In the genomic region with DNA sequence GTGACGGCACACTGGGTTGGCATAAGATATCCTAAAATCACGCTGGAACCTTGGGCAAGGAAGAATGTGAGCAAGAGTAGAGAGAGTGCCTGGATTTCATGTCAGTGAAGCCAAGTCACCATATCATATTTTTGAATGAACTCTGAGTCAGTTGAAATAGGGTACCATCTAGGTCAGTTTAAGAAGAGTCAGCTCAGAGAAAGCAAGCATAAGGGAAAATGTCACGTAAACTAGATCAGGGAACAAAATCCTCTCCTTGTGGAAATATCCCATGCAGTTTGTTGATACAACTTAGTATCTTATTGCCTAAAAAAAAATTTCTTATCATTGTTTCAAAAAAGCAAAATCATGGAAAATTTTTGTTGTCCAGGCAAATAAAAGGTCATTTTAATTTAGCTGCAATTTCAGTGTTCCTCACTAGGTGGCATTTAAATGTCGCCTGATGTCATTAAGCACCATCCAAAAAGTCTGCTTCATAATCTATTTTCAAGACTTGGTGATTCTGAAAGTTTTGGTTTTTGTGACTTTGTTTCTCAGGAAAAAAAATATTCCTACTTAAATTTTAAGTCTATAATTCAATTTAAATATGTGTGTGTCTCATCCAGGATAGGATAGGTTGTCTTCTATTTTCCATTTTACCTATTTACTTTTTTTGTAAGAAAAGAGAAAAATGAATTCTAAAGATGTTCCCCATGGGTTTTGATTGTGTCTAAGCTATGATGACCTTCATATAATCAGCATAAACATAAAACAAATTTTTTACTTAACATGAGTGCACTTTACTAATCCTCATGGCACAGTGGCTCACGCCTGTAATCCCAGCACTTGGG, we compare ENCODE assay signal across 8 cellular contexts. TPM values are rescaled to one million over a fixed set of nuclear protein-coding genes. Genes with fewer than 3 reads are reported as not detected.
A peak's percentile ranks its signal among the peaks of the same experiment; 100 is the strongest.
DNase-seq lines count a peak whose midpoint lies in the region; ATAC-seq and TF ChIP-seq lines count a peak whose summit lies in the region.

No MANE protein-coding gene starts in this region.

- no peaks in the 10 kb centered on the region for H3K27me3 ChIP-seq in heart left ventricle
- H3K27me3 ChIP-seq in stomach = no peaks in the 10 kb centered on the region

- peaks cover 8% of the 10 kb centered on the region for H3K9me3 Mint-ChIP-seq in activated T-helper 1 cell treated with anti-CD3 and anti-CD28 coated beads, Interleukin-12 subunit alpha, Interleukin-12 subunit beta, Interleukin-2, Interleukin-4 antibody, amounts not matched to agents 30 ng/mL and 10 ng/mL and 1 ng/mL, durations not matched to agents 14 hours and 24 hours and 36 hours

- H3K4me1 ChIP-seq in heart left ventricle (peaks cover 0 to 4% (median 0%) of the 10 kb centered on the region in 12 donors), stomach (no peaks in the 10 kb centered on the region)

- peaks cover 0 to 12% (median 0%) of the 10 kb centered on the region in 12 donors for H3K9me3 ChIP-seq in heart left ventricle
- no peaks in the 10 kb centered on the region for H3K9me3 ChIP-seq in stomach

- TF ChIP-seq CTCF in AG04449 (IDR thresholded peaks at IDR 0.05; ENCODE audit: insufficient read depth, low read length, missing control alignments) (peak; percentile 29), GM12874 (IDR thresholded peaks at IDR 0.05; ENCODE audit: insufficient read depth, low read depth, low read length) (peak; percentile 39; the same call in 1 of the 2 replicates), heart left ventricle (IDR thresholded peaks at IDR 0.05) (peak; percentile 58 to 84 (median 74)), stomach (IDR thresholded peaks at IDR 0.05) (peak in 5 of 7 experiments; percentile 49 to 67 (median 65))

- POLR2A ChIA-PET in AG04449 (lab: Yijun Ruan, JAX) = no interaction called here

- H3K36me3 ChIP-seq in heart left ventricle (peaks cover 0 to 48% (median 12%) of the 10 kb centered on the region in 9 donors), stomach (peaks cover 0 to 15% (median 5%) of the 10 kb centered on the region in 4 donors)

- WGBS in heart left ventricle, 4 donors = 71 to 78% (median 74%) methylated on average over 5 of the region's 5 CpGs
- WGBS in stomach, 5 donors = 68 to 79% (median 72%) methylated on average over 5 of the region's 5 CpGs

- H3K4me3 ChIP-seq in AG04449 (ENCODE audit: low read depth, low read length) (no peak overlapping the region), heart left ventricle (no peak overlapping the region), stomach (no peak overlapping the region)

- CTCF ChIA-PET in AG04449 (lab: Yijun Ruan, JAX) = interaction anchor here (0.8 to 6.0 kb wide), 14 partner anchors 9 to 188 kb away, joined by 3 to 60 read pairs (median 4); a partner anchor contains a TSS

- H3K27ac ChIP-seq in heart left ventricle = peak overlapping the region in 2 of 12 donors; percentile 9 to 20
- no peak overlapping the region for H3K27ac ChIP-seq in stomach

- H3K4me1 Mint-ChIP-seq in activated T-helper 1 cell treated with anti-CD3 and anti-CD28 coated beads, Interleukin-12 subunit alpha, Interleukin-12 subunit beta, Interleukin-2, Interleukin-4 antibody, amounts not matched to agents 30 ng/mL and 10 ng/mL and 1 ng/mL, durations not matched to agents 14 hours and 24 hours and 36 hours (ENCODE audit: low read depth) = peaks cover 9% of the 10 kb centered on the region

- no peak overlapping the region for H3K4me3 Mint-ChIP-seq in activated T-helper 1 cell treated with anti-CD3 and anti-CD28 coated beads, Interleukin-12 subunit alpha, Interleukin-12 subunit beta, Interleukin-2, Interleukin-4 antibody, amounts not matched to agents 30 ng/mL and 10 ng/mL and 1 ng/mL, durations not matched to agents 14 hours and 24 hours and 36 hours

- H3K27me3 Mint-ChIP-seq in activated T-helper 1 cell treated with anti-CD3 and anti-CD28 coated beads, Interleukin-12 subunit alpha, Interleukin-12 subunit beta, Interleukin-2, Interleukin-4 antibody, amounts not matched to agents 30 ng/mL and 10 ng/mL and 1 ng/mL, durations not matched to agents 14 hours and 24 hours and 36 hours (ENCODE audit: insufficient read depth) = no peaks in the 10 kb centered on the region

- H3K27ac Mint-ChIP-seq in activated T-helper 1 cell treated with anti-CD3 and anti-CD28 coated beads, Interleukin-12 subunit alpha, Interleukin-12 subunit beta, Interleukin-2, Interleukin-4 antibody, amounts not matched to agents 30 ng/mL and 10 ng/mL and 1 ng/mL, durations not matched to agents 14 hours and 24 hours and 36 hours = peak overlapping the region; percentile 53

- TF ChIP-seq POLR2A in heart left ventricle (IDR thresholded peaks at IDR 0.05) = no peak
- no peak for TF ChIP-seq POLR2A in stomach (IDR thresholded peaks at IDR 0.05)

- H3K36me3 Mint-ChIP-seq in activated T-helper 1 cell treated with anti-CD3 and anti-CD28 coated beads, Interleukin-12 subunit alpha, Interleukin-12 subunit beta, Interleukin-2, Interleukin-4 antibody, amounts not matched to agents 30 ng/mL and 10 ng/mL and 1 ng/mL, durations not matched to agents 14 hours and 24 hours and 36 hours (ENCODE audit: low read depth) = peaks cover 57% of the 10 kb centered on the region

- TF ChIP-seq EP300 in stomach (IDR thresholded peaks at IDR 0.05) = no peak

- DNase-seq in AG04449 (ENCODE audit: low read depth, low spot score) (no peak), NCI-H1092 (lab: John Stamatoyannopoulos, UW) (peak; percentile 7), heart left ventricle (no peak), stomach (no peak), ecto neural progenitor cell (ENCODE audit: low spot score) (no peak)
- no peak for DNase-seq in activated T-helper 1 cell treated with anti-CD3 and anti-CD28 coated beads, Interleukin-12 subunit alpha, Interleukin-12 subunit beta, Interleukin-2, Interleukin-4 antibody, amounts not matched to agents 30 ng/mL and 10 ng/mL and 1 ng/mL, durations not matched to agents 14 hours and 24 hours and 36 hours (ENCODE audit: low spot score)

- intact Hi-C loops in activated T-helper 1 cell treated with anti-CD3 and anti-CD28 coated beads, Interleukin-12 subunit alpha, Interleukin-12 subunit beta, Interleukin-2, Interleukin-4 antibody, amounts not matched to agents 30 ng/mL and 10 ng/mL and 1 ng/mL, durations not matched to agents 14 hours and 24 hours and 36 hours (cut with micrococcal nuclease) = loop anchor here (1.0 kb wide), 6 partner anchors 12 to 187 kb away; a partner anchor contains a TSS
- intact Hi-C loops in heart left ventricle (cut with DNase I) = loop anchor here in 9 of 10 donors (1.0 to 5.0 kb wide), 5 partner anchors 140 to 150 kb away; no protein-coding TSS in a partner anchor
- intact Hi-C loops in stomach (cut with DNase I; ENCODE audit: low total_unique reads) = loop anchor here (5.0 kb wide), 1 partner anchor 150 kb away; no protein-coding TSS in a partner anchor

- peak in 2 of 4 donors; percentile 29 to 54 for ATAC-seq in heart left ventricle
- ATAC-seq in HG03139 (IDR thresholded peaks at IDR 0.05; ENCODE audit: unreplicated experiment) = no peak

RNA-seq across cellular contexts. Expression of a gene that starts 19.6 kb away (rescaled TPM):
- total RNA-seq in activated T-helper 1 cell treated with anti-CD3 and anti-CD28 coated beads, Interleukin-12 subunit alpha, Interleukin-12 subunit beta, Interleukin-2, Interleukin-4 antibody, amounts not matched to agents 30 ng/mL and 10 ng/mL and 1 ng/mL, durations not matched to agents 14 hours and 24 hours and 36 hours = 2.2 and 2.4 TPM in 2 replicates
- 10 to 100 TPM in 2 of 9 donors, 1 to 10 TPM in 7; 1.2 to 18.0 (median 4.8) TPM for total RNA-seq in heart left ventricle
- polyA plus RNA-seq in heart left ventricle = 1 to 10 TPM; 1.9 to 2.9 TPM
- total RNA-seq in stomach = 1 to 10 TPM in 2 of 5 donors, under 1 TPM in 1, not detected in 2; 0.45 to 9.2 (median 1.6) TPM
- polyA plus RNA-seq in stomach = 1 to 10 TPM in 2 of 3 donors, under 1 TPM in 1; 0.75 to 1.4 (median 1.4) TPM

RNA-seq across cellular contexts. Expression of a gene that starts 20.1 kb away (rescaled TPM):
- total RNA-seq in activated T-helper 1 cell treated with anti-CD3 and anti-CD28 coated beads, Interleukin-12 subunit alpha, Interleukin-12 subunit beta, Interleukin-2, Interleukin-4 antibody, amounts not matched to agents 30 ng/mL and 10 ng/mL and 1 ng/mL, durations not matched to agents 14 hours and 24 hours and 36 hours = 14.4 and 16.6 TPM in 2 replicates
- total RNA-seq in heart left ventricle (10 to 100 TPM; 10.3 to 27.2 (median 14.9) TPM), stomach (10 to 100 TPM in 3 of 5 donors, 1 to 10 TPM in 2; 2.3 to 71.4 (median 18.2) TPM)
- polyA plus RNA-seq in heart left ventricle (1 to 10 TPM; 3.5 to 6.4 TPM), stomach (1 to 10 TPM; 1.4 to 2.7 (median 2.0) TPM)

RNA-seq across cellular contexts. Expression of a gene that starts 31.4 kb away (rescaled TPM):
- total RNA-seq in activated T-helper 1 cell treated with anti-CD3 and anti-CD28 coated beads, Interleukin-12 subunit alpha, Interleukin-12 subunit beta, Interleukin-2, Interleukin-4 antibody, amounts not matched to agents 30 ng/mL and 10 ng/mL and 1 ng/mL, durations not matched to agents 14 hours and 24 hours and 36 hours = 4.1 and 7.4 TPM in 2 replicates
- total RNA-seq in heart left ventricle (10 to 100 TPM in 2 of 9 donors, 1 to 10 TPM in 7; 3.3 to 33.2 (median 6.5) TPM), stomach (10 to 100 TPM in 1 of 5 donors, 1 to 10 TPM in 4; 2.9 to 11.7 (median 5.8) TPM)
- polyA plus RNA-seq in heart left ventricle (1 to 10 TPM; 2.0 to 3.5 TPM), stomach (10 to 100 TPM in 1 of 3 donors, 1 to 10 TPM in 2; 2.4 to 11.3 (median 3.1) TPM)
